Comparison of ENCODE assay signal across 9 cellular contexts in the genomic region with DNA sequence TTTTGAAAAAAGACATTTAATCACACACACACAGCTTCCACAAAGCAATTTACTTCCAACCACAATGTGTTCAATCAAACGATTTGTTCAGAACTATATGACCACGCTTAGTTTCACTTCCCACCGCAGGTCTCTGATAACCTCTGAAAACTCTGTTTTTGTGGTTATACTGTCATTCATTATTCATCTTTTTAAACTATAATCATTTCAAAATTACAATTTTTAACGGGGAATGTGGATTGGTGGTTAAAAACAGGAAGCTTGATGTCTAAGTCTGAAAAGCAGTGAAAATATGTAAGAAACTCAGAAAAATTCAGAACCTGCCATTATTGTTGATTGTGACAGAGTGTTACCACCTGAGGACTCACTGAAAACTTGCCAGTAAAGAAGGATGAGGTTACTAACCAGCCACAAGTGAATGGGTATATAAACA. TPM values are rescaled to one million over a fixed set of nuclear protein-coding genes. Genes with fewer than 3 reads are reported as not detected.
A peak's percentile ranks its signal among the peaks of the same experiment; 100 is the strongest.
DNase-seq lines count a peak whose midpoint lies in the region; ATAC-seq, FAIRE-seq and TF ChIP-seq lines count a peak whose summit lies in the region.
"Had no signal": no experiment of that assay in that cellular context is flagged by ENCODE, and none has a peak within 500 bp of the region (broad histone marks: within the 10 kb centered on the region; RNA-seq: fewer than 3 reads in every experiment).

No MANE protein-coding gene starts in this region.

- DNase-seq in GM12891 (ENCODE audit: insufficient read length, low spot score) (no peak), RPMI8226 (peak; percentile 57), fibroblast of peridontal ligament (ENCODE audit: extremely low read depth) (peak; percentile 50), cerebellar nuclear complex (lab: John Stamatoyannopoulos, UW) (no peak), HPDE6-E6E7 (ENCODE audit: extremely low spot score) (no peak), pons (ENCODE audit: low spot score) (no peak)

- no peak for TF ChIP-seq POLR2A in GM12891 (IDR thresholded peaks at IDR 0.05; ENCODE audit: low read depth, low read length)

- no peak for FAIRE-seq in GM12891 (lab: Jason Lieb, UNC)
- FAIRE-seq: bronchial epithelial cell had no signal

- peak; percentile 76 for ATAC-seq in HG02642 (IDR thresholded peaks at IDR 0.05; ENCODE audit: poor library complexity, unreplicated experiment)
- ATAC-seq in HG02678 (IDR thresholded peaks at IDR 0.05; ENCODE audit: unreplicated experiment) = no peak

TF ChIP-seq in GM12891, 5 proteins besides CTCF, POLR2A, EP300 and RAD21:
- TF ChIP-seq SPI1 (IDR thresholded peaks at IDR 0.05; ENCODE audit: low read depth, low read length) (peak; percentile 67), POU2F2 (IDR thresholded peaks at IDR 0.05; ENCODE audit: low read depth, low read length) (no peak)

RNA-seq across cellular contexts. Expression of gene TMEM174, which starts 12.7 kb away (rescaled TPM):
- polyA plus RNA-seq in GM12891 (2012; ENCODE audit: low read depth, missing spikeins) = not detected

RNA-seq across cellular contexts. Expression of gene TMEM171, which starts 39.9 kb away (rescaled TPM):
- polyA plus RNA-seq in GM12891 (2012; ENCODE audit: low read depth, missing spikeins) = not detected

Comparison
In these comparisons a context has a peak if more than half of its experiments do, and no peak if none do; other contexts are left out.
1. DNase-seq: peak in RPMI8226 (single experiment) and fibroblast of peridontal ligament (single experiment); none in GM12891 (single experiment), cerebellar nuclear complex (0 of 2), HPDE6-E6E7 (single experiment) and pons (single experiment).